In genomic region chr20:23205656-23206055, GRCh38 we compare ENCODE assay signal across 11 cellular contexts.
DNase-seq lines count a peak whose midpoint lies in the region; ATAC-seq, FAIRE-seq and TF ChIP-seq lines count a peak whose summit lies in the region.
"Had no signal": no experiment of that assay in that cellular context is flagged by ENCODE, and none has a peak within 500 bp of the region (broad histone marks: within the 10 kb centered on the region; RNA-seq: fewer than 3 reads in every experiment).

No MANE protein-coding gene starts in this region.

- H3K36me3 ChIP-seq in HUES64 (ENCODE audit: insufficient read depth, low read length) (no peaks in the 10 kb centered on the region), keratinocyte (ENCODE audit: control insufficient read depth in 2 of 2, extremely low read depth in 1 of 2, insufficient read depth in 2 of 2, low read length in 2 of 2) (no peaks in the 10 kb centered on the region)
- H3K36me3 ChIP-seq: breast epithelium had no signal

- H3K4me1 ChIP-seq in HUES64 (ENCODE audit: insufficient read depth, low read length) (peaks cover 24% of the 10 kb centered on the region), keratinocyte (ENCODE audit: control insufficient read depth, extremely low read depth, insufficient read depth, low read length) (peaks cover 9% of the 10 kb centered on the region)
- H3K4me1 ChIP-seq: breast epithelium had no signal

- no peak overlapping the region for H3K4me2 ChIP-seq in keratinocyte (ENCODE audit: control insufficient read depth, extremely low read depth, insufficient read depth, low read depth, low read length)
- H3K4me2 ChIP-seq: KMS-11 had no signal

- no peaks in the 10 kb centered on the region for H3K9me1 ChIP-seq in keratinocyte (ENCODE audit: control insufficient read depth, extremely low read depth, insufficient read depth, low read length)

- H3K9ac ChIP-seq in HUES64 (ENCODE audit: low read depth, low read length), result no peak overlapping the region
- H3K9ac ChIP-seq in keratinocyte (ENCODE audit: control insufficient read depth, extremely low read depth, insufficient read depth, low read length), result no peak overlapping the region
- H3K9ac ChIP-seq: KMS-11 had no signal

- ATAC-seq in naive thymus-derived CD8-positive, alpha-beta T cell, result no peak

- TF ChIP-seq POLR2A in H54 (IDR thresholded peaks at IDR 0.05; ENCODE audit: low read depth, low read length), result no peak

- POLR2A ChIA-PET in naive thymus-derived CD8-positive, alpha-beta T cell (lab: Charles Lee), result no interaction called here

- peak overlapping the region; percentile 27 for H2AFZ ChIP-seq in keratinocyte (ENCODE audit: control insufficient read depth, low read length)

- no peak for FAIRE-seq in keratinocyte (lab: Jason Lieb, UNC)
- FAIRE-seq in H54 (lab: Jason Lieb, UNC), result no peak
- FAIRE-seq: G401.6 had no signal

- CTCF ChIA-PET in Calu3 (lab: Charles Lee), result no interaction called here

- H3K27ac ChIP-seq in HUES64 (ENCODE audit: low read depth, low read length), result peak overlapping the region; percentile 1; the same call in 1 of the 2 replicates
- no peak overlapping the region for H3K27ac ChIP-seq in keratinocyte (ENCODE audit: control insufficient read depth, insufficient read depth, low read length)
- H3K27ac ChIP-seq: KMS-11 had no signal

- dilution Hi-C loops in keratinocyte (cut with MboI; ENCODE audit: extremely low pct_ligation_motif_present, low sequenced_read_pairs), result no loop called here

- H3K4me1 Mint-ChIP-seq in naive thymus-derived CD8-positive, alpha-beta T cell, result no peaks in the 10 kb centered on the region
- no peaks in the 10 kb centered on the region for H3K4me1 Mint-ChIP-seq in Calu3 (ENCODE audit: low read depth, unreplicated experiment)

- no peaks in the 10 kb centered on the region for H3K79me2 ChIP-seq in keratinocyte (ENCODE audit: control insufficient read depth, insufficient read depth, low read length)

- DNase-seq in dermis blood vessel endothelial cell (peak; percentile 71), keratinocyte (ENCODE audit: low read depth, low spot score) (no peak), skeletal muscle cell (ENCODE audit: low read depth) (peak; percentile 56), H54 (ENCODE audit: insufficient read length, low spot score) (no peak), Calu3 (no peak)
- no peak for DNase-seq in activated naive CD4-positive, alpha-beta T cell treated with anti-CD3 and anti-CD28 coated beads, Interleukin-2, amount 50 U/mL, for 16 hours
- no peak for DNase-seq in naive thymus-derived CD8-positive, alpha-beta T cell

- H4K20me1 ChIP-seq in keratinocyte (ENCODE audit: control insufficient read depth, extremely low read depth, insufficient read depth, low read length), result no peaks in the 10 kb centered on the region

- no peaks in the 10 kb centered on the region for H3K9me3 Mint-ChIP-seq in naive thymus-derived CD8-positive, alpha-beta T cell
- no peaks in the 10 kb centered on the region for H3K9me3 Mint-ChIP-seq in Calu3 (ENCODE audit: low read depth, unreplicated experiment)

- H3K4me3 ChIP-seq in HUES64 (ENCODE audit: low read length), result no peak overlapping the region
- no peak overlapping the region for H3K4me3 ChIP-seq in keratinocyte (ENCODE audit: control insufficient read depth in 2 of 3, extremely low read depth in 1 of 3, insufficient read depth in 2 of 3, low read depth in 1 of 3, low read length in 3 of 3)
- H3K4me3 ChIP-seq in skeletal muscle cell (ENCODE audit: low read depth, low read length), result no peak overlapping the region
- H3K4me3 ChIP-seq: breast epithelium had no signal

- no peak overlapping the region for H3K27ac Mint-ChIP-seq in naive thymus-derived CD8-positive, alpha-beta T cell
- H3K27ac Mint-ChIP-seq in Calu3 (ENCODE audit: unreplicated experiment), result no peak overlapping the region

- H3K27me3 ChIP-seq in HUES64 (ENCODE audit: insufficient read depth, low read length) (peaks cover 21% of the 10 kb centered on the region; the same call in 1 of the 2 replicates), keratinocyte (ENCODE audit: control insufficient read depth, extremely low read depth, insufficient read depth, low read length) (no peaks in the 10 kb centered on the region)
- H3K27me3 ChIP-seq: breast epithelium had no signal

- intact Hi-C loops in Calu3 (cut with micrococcal nuclease; ENCODE audit: unreplicated experiment), result no loop called here

- TF ChIP-seq CTCF in keratinocyte (optimal IDR thresholded peaks at IDR 0.05 in 1 of 3, IDR thresholded peaks at IDR 0.05 in 1 of 3, conservative IDR thresholded peaks at IDR 0.05 in 1 of 3; ENCODE audit: extremely low read depth in 1 of 3, insufficient read depth in 2 of 3, low read length in 3 of 3), result no peak
- no peak for TF ChIP-seq CTCF in Calu3 (IDR thresholded peaks at IDR 0.05; ENCODE audit: unreplicated experiment)

- no peaks in the 10 kb centered on the region for H3K36me3 Mint-ChIP-seq in naive thymus-derived CD8-positive, alpha-beta T cell
- no peaks in the 10 kb centered on the region for H3K36me3 Mint-ChIP-seq in Calu3 (ENCODE audit: insufficient read depth, unreplicated experiment)

- BruUV-seq in Calu3 (replicated peaks; lab: Mats Ljungman, UMichigan), result no TSS peak

- no peak overlapping the region for H3K4me3 Mint-ChIP-seq in naive thymus-derived CD8-positive, alpha-beta T cell
- H3K4me3 Mint-ChIP-seq in Calu3 (ENCODE audit: low read depth, unreplicated experiment), result no peak overlapping the region

- peaks cover 4 to 27% (median 10%) of the 10 kb centered on the region in 5 donors for H3K27me3 Mint-ChIP-seq in naive thymus-derived CD8-positive, alpha-beta T cell
- H3K27me3 Mint-ChIP-seq in Calu3 (ENCODE audit: unreplicated experiment), result peaks cover 58% of the 10 kb centered on the region

- H3K9me3 ChIP-seq in HUES64 (ENCODE audit: insufficient read depth, low read depth, low read length), result no peaks in the 10 kb centered on the region
- H3K9me3 ChIP-seq in keratinocyte (ENCODE audit: control insufficient read depth, low read depth, low read length), result no peaks in the 10 kb centered on the region
- H3K9me3 ChIP-seq: breast epithelium had no signal

- 63% methylated on average over 11 of the region's 11 CpGs for WGBS in HUES64

Comparison
In these comparisons a context has a peak if more than half of its experiments do, and no peak if none do; other contexts are left out.
1. DNase-seq: peak in dermis blood vessel endothelial cell (single experiment) and skeletal muscle cell (single experiment); none in keratinocyte (single experiment), activated naive CD4-positive, alpha-beta T cell treated with anti-CD3 and anti-CD28 coated beads, Interleukin-2, amount 50 U/mL, for 16 hours (single experiment), H54 (single experiment), naive thymus-derived CD8-positive, alpha-beta T cell (0 of 10) and Calu3 (single experiment).